Comparison of ENCODE assay signal across 8 cellular contexts in genomic region chr14:106530423-106531107, GRCh38.
DNase-seq lines count a peak whose midpoint lies in the region; ATAC-seq and TF ChIP-seq lines count a peak whose summit lies in the region.

No MANE protein-coding gene starts in this region.

- peaks cover 0 to 27% of the 10 kb centered on the region in 2 donors for H3K27me3 ChIP-seq in left lung

- peaks cover 0 to 5% of the 10 kb centered on the region in 2 donors for H3K9me3 ChIP-seq in left lung

- intact Hi-C loops in left lung (cut with DNase I): no loop called here

- H3K36me3 ChIP-seq in left lung: no peaks in the 10 kb centered on the region

- H3K4me3 ChIP-seq in left lung: no peak overlapping the region

- DNase-seq in activated T-cell treated with anti-CD3 and anti-CD28 coated beads for 24 hours (ENCODE audit: low read depth) (peak; percentile 23), activated T-cell treated with anti-CD3 and anti-CD28 coated beads for 4 hours (no peak), AG08395 (ENCODE audit: low spot score) (no peak), left lung (no peak), NCI-H1436 treated with DMSO at 0.1 percent for 48 hours (lab: John Stamatoyannopoulos, UW) (no peak)
- DNase-seq in activated T-cell treated with anti-CD3 and anti-CD28 coated beads, Interleukin-2, amount 50 U/mL, for 48 hours: peak; percentile 70 to 75
- DNase-seq in stimulated activated naive CD8-positive, alpha-beta T cell treated with anti-CD3 and anti-CD28 coated beads, Interleukin-15, Interleukin-2, amounts not matched to agents 100 U/mL and 50 U/mL, for 24 hours: peak; percentile 59

- ATAC-seq in HG03520 (IDR thresholded peaks at IDR 0.05; ENCODE audit: unreplicated experiment) (peak; percentile 56), left lung (no peak)
- peak; percentile 91 for ATAC-seq in stimulated activated naive CD8-positive, alpha-beta T cell treated with anti-CD3 and anti-CD28 coated beads, Interleukin-15, Interleukin-2, amounts not matched to agents 100 U/mL and 50 U/mL, for 24 hours

- no peaks in the 10 kb centered on the region for H3K4me1 ChIP-seq in left lung

- H3K27ac ChIP-seq in left lung: no peak overlapping the region

- no peak for TF ChIP-seq CTCF in left lung (IDR thresholded peaks at IDR 0.05)

Comparison
In these comparisons a context has a peak if more than half of its experiments do, and no peak if none do; other contexts are left out.
1. DNase-seq: peak in activated T-cell treated with anti-CD3 and anti-CD28 coated beads for 24 hours (single experiment), activated T-cell treated with anti-CD3 and anti-CD28 coated beads, Interleukin-2, amount 50 U/mL, for 48 hours (2 of 2) and stimulated activated naive CD8-positive, alpha-beta T cell treated with anti-CD3 and anti-CD28 coated beads, Interleukin-15, Interleukin-2, amounts not matched to agents 100 U/mL and 50 U/mL, for 24 hours (single experiment); none in activated T-cell treated with anti-CD3 and anti-CD28 coated beads for 4 hours (single experiment), AG08395 (single experiment), left lung (0 of 2) and NCI-H1436 treated with DMSO at 0.1 percent for 48 hours (single experiment).